ENCODE assay signal across 9 cellular contexts in the genomic region with DNA sequence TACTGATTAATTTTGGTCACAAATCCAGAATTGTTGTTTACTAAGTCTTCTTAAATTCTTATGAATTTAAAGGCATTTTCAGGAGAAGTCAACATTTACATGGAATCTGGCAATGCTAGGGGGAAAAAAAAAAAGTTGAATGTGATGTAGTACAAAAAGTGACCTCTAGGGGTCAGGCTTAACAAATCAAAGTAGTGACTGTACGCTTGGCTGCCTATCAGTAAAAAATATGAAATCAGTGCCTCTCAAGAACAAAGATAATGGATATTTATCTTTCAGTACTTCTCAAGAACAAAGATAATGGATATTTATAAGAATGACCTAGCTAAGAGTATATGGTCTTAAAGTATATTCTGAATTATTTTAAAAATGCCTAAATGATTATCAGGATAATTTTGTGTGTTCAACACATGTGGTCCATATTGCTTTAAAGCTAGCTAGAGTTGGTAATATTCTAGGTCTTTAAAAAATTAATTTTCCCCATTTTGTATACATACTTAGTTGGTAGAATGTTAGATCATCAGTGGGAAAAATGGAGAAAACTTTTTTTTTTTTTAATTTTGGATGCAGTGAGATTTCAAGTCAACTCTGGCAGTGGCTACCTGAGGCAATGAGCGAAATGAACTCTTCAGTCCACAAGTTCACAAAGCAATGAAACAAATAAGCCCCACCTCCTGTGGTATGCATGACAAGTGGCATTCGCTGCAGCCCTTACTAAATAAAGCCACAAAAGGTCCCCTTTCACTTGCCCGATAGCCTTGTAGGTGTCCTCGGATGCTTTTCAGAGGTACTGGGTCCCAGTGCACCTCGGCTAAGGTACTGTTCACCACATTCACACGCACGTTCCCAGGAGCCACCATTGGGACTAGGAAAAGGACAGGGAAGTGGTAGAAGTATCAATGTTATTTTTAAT. TPM values are rescaled to one million over a fixed set of nuclear protein-coding genes. Genes with fewer than 3 reads are reported as not detected.
DNase-seq lines count a peak whose midpoint lies in the region; ATAC-seq, FAIRE-seq and TF ChIP-seq lines count a peak whose summit lies in the region.
"Had no signal": no experiment of that assay in that cellular context is flagged by ENCODE, and none has a peak within 500 bp of the region (broad histone marks: within the 10 kb centered on the region; RNA-seq: fewer than 3 reads in every experiment).

No MANE protein-coding gene starts in this region.

- peak; percentile 97 for FAIRE-seq in kidney (lab: Jason Lieb, UNC)

- H3K36me3 ChIP-seq in breast epithelium: no peaks in the 10 kb centered on the region
- H3K36me3 ChIP-seq in kidney (ENCODE audit: control insufficient read depth in 1 of 2, insufficient read depth in 2 of 2, low read length in 2 of 2): no peaks in the 10 kb centered on the region
- no peaks in the 10 kb centered on the region for H3K36me3 ChIP-seq in upper lobe of left lung

- TF ChIP-seq CTCF in breast epithelium (IDR thresholded peaks at IDR 0.05) (peak; percentile 55 to 60 (median 56)), kidney (IDR thresholded peaks at IDR 0.05; ENCODE audit: borderline replicate concordance, extremely low read depth, insufficient read depth) (peak; percentile 75), upper lobe of left lung (IDR thresholded peaks at IDR 0.05) (peak; percentile 19 to 84 (median 47))

- H3K4me3 ChIP-seq in breast epithelium (no peak overlapping the region), kidney (ENCODE audit: low read length in 2 of 2) (no peak overlapping the region), upper lobe of left lung (no peak overlapping the region)

- no peak for TF ChIP-seq EP300 in upper lobe of left lung (IDR thresholded peaks at IDR 0.05)

- H3K27ac ChIP-seq in breast epithelium: no peak overlapping the region
- H3K27ac ChIP-seq in kidney (ENCODE audit: low read depth in 2 of 2, low read length in 2 of 2): no peak overlapping the region
- H3K27ac ChIP-seq in upper lobe of left lung: no peak overlapping the region

- DNase-seq in ELR (ENCODE audit: low read depth) (peak; percentile 58), NCI-H524 treated with DMSO at 0.1 percent for 48 hours (lab: John Stamatoyannopoulos, UW) (peak; percentile 10), breast epithelium (ENCODE audit: low spot score in 2 of 2) (no peak), kidney (no peak), upper lobe of left lung (no peak)
- DNase-seq in activated naive CD4-positive, alpha-beta T cell treated with Interleukin-2 at 50 U/mL for 16 hours: no peak

- TF ChIP-seq POLR2A in breast epithelium (IDR thresholded peaks at IDR 0.05) (no peak), upper lobe of left lung (IDR thresholded peaks at IDR 0.05) (no peak)

- H3K4me1 ChIP-seq in breast epithelium (no peaks in the 10 kb centered on the region), kidney (ENCODE audit: control insufficient read depth in 1 of 2, insufficient read depth in 1 of 2, low read depth in 1 of 2, low read length in 2 of 2) (no peaks in the 10 kb centered on the region), upper lobe of left lung (no peaks in the 10 kb centered on the region)

- H3K27me3 ChIP-seq in breast epithelium (no peaks in the 10 kb centered on the region), upper lobe of left lung (no peaks in the 10 kb centered on the region)

- H3K9ac ChIP-seq in kidney (ENCODE audit: low read length in 2 of 2): no peak overlapping the region

- 43 to 47% methylated on average over 8 of the region's 8 CpGs for WGBS in upper lobe of left lung, 2 donors

- peak; percentile 68 for ATAC-seq in HG03159 (IDR thresholded peaks at IDR 0.05; ENCODE audit: unreplicated experiment)
- ATAC-seq in upper lobe of left lung (ENCODE audit: low FRiP score in 2 of 2): peak in 1 of 2 donors; percentile 81
- no peak for ATAC-seq in HG03378 (IDR thresholded peaks at IDR 0.05; ENCODE audit: unreplicated experiment)

- H3K9me3 ChIP-seq in breast epithelium: no peaks in the 10 kb centered on the region
- H3K9me3 ChIP-seq in kidney (ENCODE audit: control insufficient read depth in 1 of 2, low read length in 2 of 2): no peaks in the 10 kb centered on the region
- no peaks in the 10 kb centered on the region for H3K9me3 ChIP-seq in upper lobe of left lung

- intact Hi-C loops in breast epithelium (cut with DNase I; ENCODE audit: low total_unique reads) (no loop called here), kidney (cut with DNase I) (loop anchor here (10.0 kb wide), 1 partner anchor 283 kb away; no protein-coding TSS in a partner anchor)

RNA-seq across cellular contexts. Expression of a gene that starts 51.2 kb away (rescaled TPM):
- total RNA-seq in breast epithelium (under 1 TPM; 0.29 to 0.98 (median 0.48) TPM), kidney (1.2 TPM), upper lobe of left lung (10 to 100 TPM in 1 of 6 donors, under 1 TPM in 3, not detected in 2; 0.10 to 18.9 (median 0.47) TPM)
- polyA plus RNA-seq in kidney (ENCODE audit: insufficient read depth, low read depth, low replicate concordance): 5.4 TPM
- total RNA-seq: activated CD8-positive, alpha-beta memory T cell treated with anti-CD3 and anti-CD28 coated beads for 36 hours had no signal

Comparison
In these comparisons a context has a peak if more than half of its experiments do, and no peak if none do; other contexts are left out.
1. DNase-seq: peak in ELR (single experiment) and NCI-H524 treated with DMSO at 0.1 percent for 48 hours (single experiment); none in breast epithelium (0 of 2), kidney (single experiment), upper lobe of left lung (0 of 2) and activated naive CD4-positive, alpha-beta T cell treated with Interleukin-2 at 50 U/mL for 16 hours (single experiment).
2. Peak in every context shown above with its lines, with median percentiles within 50 percentile points of each other: CTCF ChIP-seq.